In the genomic region with DNA sequence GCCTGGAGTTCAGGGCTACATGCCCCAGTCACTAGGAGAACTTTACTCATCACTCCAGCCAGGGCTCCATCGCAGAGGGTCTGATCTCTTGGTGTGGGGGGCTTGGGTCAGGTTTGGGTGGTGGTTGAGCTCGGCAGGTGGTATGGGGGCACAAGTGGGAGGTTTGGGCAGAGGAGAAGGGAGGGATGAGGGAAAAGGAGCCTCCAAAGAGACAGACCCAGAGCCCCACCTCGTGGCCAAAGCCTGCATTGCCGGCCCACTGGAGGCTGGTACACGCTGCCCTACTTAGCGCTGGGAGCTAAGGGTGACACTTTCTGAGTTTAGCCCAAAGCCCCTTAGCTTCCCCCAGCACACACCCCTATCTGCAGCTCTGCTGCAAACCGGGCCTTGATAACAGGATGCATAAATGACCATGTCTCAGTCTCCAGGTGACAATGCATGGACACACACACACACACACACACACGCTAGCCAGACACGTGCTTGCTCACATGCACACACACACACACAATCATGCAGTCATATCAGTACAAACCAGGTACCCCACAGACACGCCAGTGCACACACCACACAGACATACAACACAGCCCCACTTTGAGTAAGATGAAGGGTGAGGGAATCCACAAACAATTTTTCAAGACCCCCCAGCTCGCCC, we compare ENCODE assay signal across 8 cellular contexts. TPM values are rescaled to one million over a fixed set of nuclear protein-coding genes. Genes with fewer than 3 reads are reported as not detected.
A peak's percentile ranks its signal among the peaks of the same experiment; 100 is the strongest.
DNase-seq lines count a peak whose midpoint lies in the region; ATAC-seq, FAIRE-seq and TF ChIP-seq lines count a peak whose summit lies in the region.

No MANE protein-coding gene starts in this region.

- no peaks in the 10 kb centered on the region for H3K36me3 Mint-ChIP-seq in endodermal cell (ENCODE audit: low read depth)

- H3K27me3 Mint-ChIP-seq in endodermal cell (ENCODE audit: insufficient read depth), result peaks cover 50% of the 10 kb centered on the region

- H3K36me3 ChIP-seq in A673 (ENCODE audit: insufficient read depth, low read length, poor library complexity, severe bottlenecking) (no peaks in the 10 kb centered on the region), endodermal cell (ENCODE audit: control insufficient read depth, insufficient read depth, low read length) (no peaks in the 10 kb centered on the region)

- no peak overlapping the region for H3K4me3 Mint-ChIP-seq in endodermal cell

- TF ChIP-seq CTCF in A673 (conservative IDR thresholded peaks at IDR 0.05; ENCODE audit: low read depth, low read length) (peak; percentile 92), endodermal cell (conservative IDR thresholded peaks at IDR 0.05) (peak; percentile 92)

- H3K4me1 Mint-ChIP-seq in endodermal cell, result peaks cover 16% of the 10 kb centered on the region

- CTCF ChIA-PET in A673 (lab: Charles Lee), result interaction anchor here (0.5 to 2.2 kb wide), 20 partner anchors 10 to 1182 kb away, joined by 3 to 23 read pairs (median 4); partner anchors contain the start of genes LZTS2, PDZD7, SEMA4G and SFXN3

- no peaks in the 10 kb centered on the region for H3K9me3 Mint-ChIP-seq in endodermal cell

- no peak overlapping the region for H3K27ac ChIP-seq in A673 (ENCODE audit: low read depth, low read length, poor library complexity, severe bottlenecking)
- no peak overlapping the region for H3K27ac ChIP-seq in endodermal cell (ENCODE audit: low read depth, low read length)

- H3K27ac Mint-ChIP-seq in endodermal cell, result peak overlapping the region; percentile 63

- peak; percentile 83 for DNase-seq in A673 (ENCODE audit: low spot score)
- no peak for DNase-seq in GM12891 (ENCODE audit: insufficient read length, low spot score)
- DNase-seq in NCI-H2227 (lab: John Stamatoyannopoulos, UW; ENCODE audit: unreplicated experiment), result peak; percentile 64
- DNase-seq in activated CD8-positive, alpha-beta memory T cell treated with anti-CD3 and anti-CD28 coated beads for 48 hours (ENCODE audit: low read depth in 2 of 3, low spot score in 2 of 3), result peak in 2 of 3 experiments; percentile 71 to 77
- peak; percentile 95 for DNase-seq in endodermal cell
- peak; percentile 87 for DNase-seq in mucosa of gallbladder (ENCODE audit: low spot score)
- DNase-seq in stimulated activated CD8-positive, alpha-beta memory T cell treated with anti-CD3 and anti-CD28 coated beads, Interleukin-7, amount 100 ng/mL, for 24 hours (ENCODE audit: low read depth), result peak; percentile 69

- 8 to 23% methylated on average over 4 to 11 of the region's 11 CpGs for WGBS in endodermal cell (ENCODE audit: insufficient coverage in 1 of 2, insufficient read length in 1 of 2), 2 experiments

- no peak for ATAC-seq in GM18505 (IDR thresholded peaks at IDR 0.05; ENCODE audit: unreplicated experiment)

- H3K4me1 ChIP-seq in A673 (ENCODE audit: insufficient read depth, low read length, poor library complexity, severe bottlenecking), result peaks cover 7% of the 10 kb centered on the region
- H3K4me1 ChIP-seq in endodermal cell (ENCODE audit: control insufficient read depth, insufficient read depth, low read length), result no peaks in the 10 kb centered on the region

- H3K9me3 ChIP-seq in A673 (ENCODE audit: low read depth, low read length, poor library complexity, severe bottlenecking) (no peaks in the 10 kb centered on the region), endodermal cell (ENCODE audit: control insufficient read depth, low read length) (no peaks in the 10 kb centered on the region)

- no peaks in the 10 kb centered on the region for H3K27me3 ChIP-seq in A673 (replicated peaks; ENCODE audit: insufficient read depth, low read depth, low read length, poor library complexity)
- peaks cover 42% of the 10 kb centered on the region for H3K27me3 ChIP-seq in endodermal cell (ENCODE audit: control insufficient read depth, insufficient read depth, low read length, poor library complexity, severe bottlenecking)

- no TSS peak for BruUV-seq in A673 (replicated peaks; lab: Mats Ljungman, UMichigan)

- intact Hi-C loops in A673 (cut with micrococcal nuclease; ENCODE audit: unreplicated experiment), result loop anchor here (1.0 kb wide), 1 partner anchor 45 kb away; the partner anchor contains the start of gene SEMA4G

- no peak overlapping the region for H3K4me3 ChIP-seq in A673 (ENCODE audit: low read depth, low read length, poor library complexity, severe bottlenecking)
- no peak overlapping the region for H3K4me3 ChIP-seq in endodermal cell (ENCODE audit: low read length)

- POLR2A ChIA-PET in A673 (lab: Charles Lee; ENCODE audit: low non-redundant PET), result interaction anchor here (0.6 kb wide), 1 partner anchor 188 kb away, joined by 3 read pairs; no protein-coding TSS in a partner anchor

- no peak overlapping the region for H3K9ac ChIP-seq in endodermal cell (ENCODE audit: extremely low read depth, low read length, poor library complexity, severe bottlenecking)

- TF ChIP-seq POLR2A in GM12891 (IDR thresholded peaks at IDR 0.05; ENCODE audit: low read depth, low read length) (no peak), GM18505 (IDR thresholded peaks at IDR 0.05; ENCODE audit: borderline replicate concordance, extremely low read depth, insufficient read depth, insufficient read length) (no peak)

- peak; percentile 85 for FAIRE-seq in GM12891 (lab: Jason Lieb, UNC)

TF ChIP-seq in GM12891, 5 proteins besides CTCF, POLR2A, EP300 and RAD21:
- TF ChIP-seq PAX5 (IDR thresholded peaks at IDR 0.05; ENCODE audit: insufficient read depth, low read length, severe bottlenecking), result no peak
- TF ChIP-seq POU2F2 (IDR thresholded peaks at IDR 0.05; ENCODE audit: low read depth, low read length), result no peak
- no peak for TF ChIP-seq TAF1 (IDR thresholded peaks at IDR 0.05; ENCODE audit: low read depth, low read length)
- no peak for TF ChIP-seq POLR2AphosphoS5 (IDR thresholded peaks at IDR 0.05; ENCODE audit: low read depth, low read length)
- no peak for TF ChIP-seq SPI1 (IDR thresholded peaks at IDR 0.05; ENCODE audit: low read depth, low read length)
TF ChIP-seq in GM12891: peak in this region for 0.

RNA-seq across cellular contexts. Expression of gene LZTS2, which starts 14.7 kb away (rescaled TPM):
- total RNA-seq in A673 (2021) (49.1 and 59.9 TPM in 2 replicates), endodermal cell (10 to 100 TPM; 76.8 to 85.9 TPM), mucosa of gallbladder (84.9 TPM)
- polyA plus RNA-seq in GM12891 (2012; ENCODE audit: low read depth, missing spikeins), result 14.1 TPM
- 81.0 TPM for polyA plus RNA-seq in endodermal cell (2013, experiment 1 of 2)
- 75.3 TPM for polyA plus RNA-seq in endodermal cell (2013, experiment 2 of 2)

RNA-seq across cellular contexts. Expression of gene PDZD7, which starts 16.6 kb away (rescaled TPM):
- 0.26 and 0.30 TPM in 2 replicates for total RNA-seq in A673 (2021)
- 0.03 TPM for polyA plus RNA-seq in GM12891 (2012; ENCODE audit: low read depth, missing spikeins)
- 1 to 10 TPM in 1 of 2 donors, under 1 TPM in 1; 0.49 to 1.1 TPM for total RNA-seq in endodermal cell
- polyA plus RNA-seq in endodermal cell (2013, experiment 1 of 2), result 0.53 TPM
- 0.50 TPM for polyA plus RNA-seq in endodermal cell (2013, experiment 2 of 2)
- total RNA-seq in mucosa of gallbladder, result 5.3 TPM

RNA-seq across cellular contexts. Expression of gene SFXN3, which starts 16.7 kb away (rescaled TPM):
- total RNA-seq in A673 (2021), result 15.5 and 16.9 TPM in 2 replicates
- polyA plus RNA-seq in GM12891 (2012; ENCODE audit: low read depth, missing spikeins), result 0.46 TPM
- total RNA-seq in endodermal cell, result 1 to 10 TPM; 1.8 to 2.1 TPM
- 3.2 TPM for polyA plus RNA-seq in endodermal cell (2013, experiment 1 of 2)
- polyA plus RNA-seq in endodermal cell (2013, experiment 2 of 2), result 4.1 TPM
- total RNA-seq in mucosa of gallbladder, result 75.9 TPM

RNA-seq across cellular contexts. Expression of gene TWNK, which starts 27.0 kb away (rescaled TPM):
- total RNA-seq in A673 (2021), result 29.5 and 30.8 TPM in 2 replicates
- polyA plus RNA-seq in GM12891 (2012; ENCODE audit: low read depth, missing spikeins), result 15.0 TPM
- 10 to 100 TPM; 11.2 to 15.1 TPM for total RNA-seq in endodermal cell
- polyA plus RNA-seq in endodermal cell (2013, experiment 1 of 2), result 13.7 TPM
- 11.1 TPM for polyA plus RNA-seq in endodermal cell (2013, experiment 2 of 2)
- 5.7 TPM for total RNA-seq in mucosa of gallbladder

RNA-seq across cellular contexts. Expression of gene MRPL43, which starts 27.1 kb away (rescaled TPM):
- 80.4 and 88.8 TPM in 2 replicates for total RNA-seq in A673 (2021)
- 57.3 TPM for polyA plus RNA-seq in GM12891 (2012; ENCODE audit: low read depth, missing spikeins)
- total RNA-seq in endodermal cell, result 10 to 100 TPM; 68.9 to 72.8 TPM
- 85.0 TPM for polyA plus RNA-seq in endodermal cell (2013, experiment 1 of 2)
- polyA plus RNA-seq in endodermal cell (2013, experiment 2 of 2), result 76.2 TPM
- total RNA-seq in mucosa of gallbladder, result 104 TPM
